9 cellular contexts compared by ENCODE assay signal in genomic region chr7:80078159-80078731, GRCh38. TPM values are rescaled to one million over a fixed set of nuclear protein-coding genes. Genes with fewer than 3 reads are reported as not detected.
DNase-seq lines count a peak whose midpoint lies in the region; ATAC-seq, FAIRE-seq and TF ChIP-seq lines count a peak whose summit lies in the region.
"Had no signal": no experiment of that assay in that cellular context is flagged by ENCODE, and none has a peak within 500 bp of the region (broad histone marks: within the 10 kb centered on the region; RNA-seq: fewer than 3 reads in every experiment).

No MANE protein-coding gene starts in this region.

- H3K4ac ChIP-seq in H1 (replicated peaks; ENCODE audit: insufficient read length, low read depth, low read length) = no peak overlapping the region

- no peak overlapping the region for H2BK20ac ChIP-seq in H1 (ENCODE audit: low read length)

- TF ChIP-seq POLR2A in H1 (IDR thresholded peaks at IDR 0.05; ENCODE audit: control extremely low read depth in 1 of 2, low read depth in 2 of 2, low read length in 2 of 2) = no peak
- no peak for TF ChIP-seq POLR2A in sigmoid colon (IDR thresholded peaks at IDR 0.05)

- H2AK5ac ChIP-seq in H1 (ENCODE audit: low read depth, low read length) = no peak overlapping the region

- no peaks in the 10 kb centered on the region for H3K79me2 ChIP-seq in PC-9 (ENCODE audit: low read depth)
- H3K79me2 ChIP-seq in H1 (ENCODE audit: control insufficient read depth in 1 of 2, insufficient read depth in 2 of 2, low read length in 2 of 2) = no peaks in the 10 kb centered on the region

- no peaks in the 10 kb centered on the region for H3F3A ChIP-seq in PC-9 (ENCODE audit: insufficient read depth, low read depth)

- peak overlapping the region; percentile 49; the same call in 1 of the 2 replicates for H2AFZ ChIP-seq in PC-9
- H2AFZ ChIP-seq in H1 (ENCODE audit: low read length) = peak overlapping the region; percentile 76; the same call in 1 of the 2 replicates

- ATAC-seq in GM19324 (IDR thresholded peaks at IDR 0.05; ENCODE audit: low FRiP score, unreplicated experiment) = no peak

- H3K36me3 ChIP-seq in PC-9 (ENCODE audit: low read depth) (no peaks in the 10 kb centered on the region), H1 (ENCODE audit: control insufficient read depth in 2 of 4, insufficient read depth in 4 of 4, low read length in 3 of 4) (no peaks in the 10 kb centered on the region), sigmoid colon (no peaks in the 10 kb centered on the region)

- H4K5ac ChIP-seq in H1 (ENCODE audit: insufficient read length, low read depth, low read length) = no peak overlapping the region

- CTCF ChIA-PET in PC-9 (lab: Charles Lee) = interaction anchor here (0.6 kb wide), 1 partner anchor 1506 kb away, joined by 6 read pairs; no protein-coding TSS in a partner anchor
- CTCF ChIA-PET in H1 (lab: Charles Lee; ENCODE audit: partially characterized antibody) = interaction anchor here (0.6 to 2.3 kb wide), 6 partner anchors 17 to 125 kb away, joined by 3 to 12 read pairs (median 4); no protein-coding TSS in a partner anchor
- CTCF ChIA-PET in GM10248 (lab: Yijun Ruan, JAX) = interaction anchor here (1.3 kb wide), 1 partner anchor 573 kb away, joined by 3 read pairs; no protein-coding TSS in a partner anchor

- intact Hi-C loops in PC-9 (cut with micrococcal nuclease; ENCODE audit: unreplicated experiment) (no loop called here), sigmoid colon (cut with DNase I) (no loop called here)

- no peak overlapping the region for H3K23ac ChIP-seq in H1 (ENCODE audit: insufficient read length)

- no peak overlapping the region for H3K27ac ChIP-seq in PC-9
- no peak overlapping the region for H3K27ac ChIP-seq in H1 (ENCODE audit: low read depth, low read length)
- H3K27ac ChIP-seq in sigmoid colon = no peak overlapping the region

- no peak overlapping the region for H2BK15ac ChIP-seq in H1 (ENCODE audit: low read length)

- H3K23me2 ChIP-seq in H1 (ENCODE audit: low read depth, low read length) = no peaks in the 10 kb centered on the region

- H3K4me3 ChIP-seq in PC-9 = peak overlapping the region; percentile 22
- H3K4me3 ChIP-seq in H1 (ENCODE audit: extremely low read depth in 1 of 4, insufficient read depth in 2 of 4, low read depth in 3 of 4, low read length in 4 of 4) = no peak overlapping the region
- H3K4me3 ChIP-seq in sigmoid colon = peak overlapping the region in 3 of 4 donors; percentile 4 to 11 (median 7)

- H2BK12ac ChIP-seq in H1 (ENCODE audit: low read depth, low read length) = no peak overlapping the region

- TF ChIP-seq EP300 in H1 (IDR thresholded peaks at IDR 0.05; ENCODE audit: borderline replicate concordance in 1 of 2, low read depth in 2 of 2, low read length in 2 of 2) (no peak), sigmoid colon (IDR thresholded peaks at IDR 0.05) (no peak)

- no peak for TF ChIP-seq RAD21 in H1 (IDR thresholded peaks at IDR 0.05 in 1 of 2, conservative IDR thresholded peaks at IDR 0.05 in 1 of 2; ENCODE audit: low read depth in 2 of 2, low read length in 2 of 2)

- no peaks in the 10 kb centered on the region for H3K27me3 ChIP-seq in PC-9 (ENCODE audit: insufficient read depth, low read depth)
- H3K27me3 ChIP-seq in H1 (replicated peaks in 1 of 4; ENCODE audit: control insufficient read depth in 3 of 4, extremely low read depth in 1 of 4, insufficient read depth in 3 of 4, low read length in 3 of 4) = no peaks in the 10 kb centered on the region
- no peaks in the 10 kb centered on the region for H3K27me3 ChIP-seq in sigmoid colon

- no peaks in the 10 kb centered on the region for H3K9me2 ChIP-seq in PC-9 (ENCODE audit: insufficient read depth)

- H3K9me3 ChIP-seq in PC-9 (ENCODE audit: insufficient read depth, low read depth) (no peaks in the 10 kb centered on the region), H1 (ENCODE audit: insufficient read depth in 2 of 2, low read depth in 1 of 2, low read length in 1 of 2) (no peaks in the 10 kb centered on the region), sigmoid colon (no peaks in the 10 kb centered on the region)

- H4K91ac ChIP-seq in H1 (replicated peaks; ENCODE audit: insufficient read length, low read length) = no peak overlapping the region

- H3K79me1 ChIP-seq in H1 (ENCODE audit: low read depth, low read length) = no peaks in the 10 kb centered on the region

- POLR2A ChIA-PET in PC-9 (lab: Charles Lee; ENCODE audit: unreplicated experiment) (interaction anchor here (0.7 kb wide), 2 partner anchors 9 to 246 kb away, joined by 3 to 4 read pairs; no protein-coding TSS in a partner anchor), H1 (lab: Charles Lee; ENCODE audit: partially characterized antibody) (no interaction called here), GM10248 (lab: Yijun Ruan, JAX) (no interaction called here)

- H2BK120ac ChIP-seq in H1 (replicated peaks; ENCODE audit: low read depth, low read length) = no peak overlapping the region

- H3K4me2 ChIP-seq in PC-9 (peak overlapping the region; percentile 62), H1 (ENCODE audit: insufficient read depth in 1 of 2, low read depth in 2 of 2, low read length in 2 of 2) (no peak overlapping the region)

- BruUV-seq in PC-9 (replicated peaks; lab: Mats Ljungman, UMichigan) = no TSS peak

- no peak overlapping the region for H3K14ac ChIP-seq in H1 (ENCODE audit: insufficient read length)

- TF ChIP-seq CTCF in PC-9 (conservative IDR thresholded peaks at IDR 0.05) (no peak), H1 (IDR thresholded peaks at IDR 0.05; ENCODE audit: control extremely low read depth in 1 of 3, insufficient read depth in 1 of 3, low read depth in 1 of 3, low read length in 3 of 3) (no peak), sigmoid colon (IDR thresholded peaks at IDR 0.05) (no peak), GM10248 (IDR thresholded peaks at IDR 0.05; ENCODE audit: control extremely low read depth, extremely low read depth, low read depth, missing control alignments) (no peak)

- no peaks in the 10 kb centered on the region for H4K20me1 ChIP-seq in PC-9 (ENCODE audit: insufficient read depth)
- H4K20me1 ChIP-seq in H1 (replicated peaks in 1 of 2; ENCODE audit: control insufficient read depth in 1 of 2, insufficient read depth in 2 of 2, low read length in 2 of 2) = no peaks in the 10 kb centered on the region

- H4K8ac ChIP-seq in H1 (ENCODE audit: extremely low read depth, insufficient read depth, low read length) = no peak overlapping the region

- 86% methylated on average over 5 of the region's 5 CpGs; no CpG with 5 or more reads in 1 of the 2 experiments for WGBS in H1 (ENCODE audit: extremely low coverage in 1 of 2, insufficient coverage in 1 of 2, insufficient read length in 1 of 2, insufficient replicate concordance in 2 of 2, low coverage in 1 of 2, low lambda C conversion rate in 2 of 2, missing lambda C conversion rate in 1 of 2), 2 experiments
- WGBS in sigmoid colon, 2 donors = 10 to 20% methylated on average over 5 of the region's 5 CpGs

- no peak overlapping the region for H3K9ac ChIP-seq in H1 (replicated peaks in 1 of 4; ENCODE audit: extremely low read depth in 1 of 4, low read depth in 3 of 4, low read length in 3 of 4)

- no peak for FAIRE-seq in H1 (lab: Jason Lieb, UNC)
- FAIRE-seq: A204.1 had no signal

- no peak overlapping the region for H3K18ac ChIP-seq in H1 (ENCODE audit: extremely low read depth, low read length)

- DNase-seq in DMS79 treated with DMSO at 0.1 percent for 48 hours (lab: John Stamatoyannopoulos, UW) = peak; percentile 23
- DNase-seq in DMS79 (lab: John Stamatoyannopoulos, UW) = no peak
- no peak for DNase-seq in PC-9
- DNase-seq in H1 (ENCODE audit: low read depth in 1 of 2, low spot score in 2 of 2) = no peak
- DNase-seq in sigmoid colon = no peak
- no peak for DNase-seq in GM10248 (ENCODE audit: extremely low spot score)
- DNase-seq in NCI-H82 treated with DMSO at 0.1 percent for 48 hours (lab: John Stamatoyannopoulos, UW; ENCODE audit: unreplicated experiment) = no peak

- no peak overlapping the region for H2BK5ac ChIP-seq in H1 (ENCODE audit: low read depth, low read length)

- 0 out of 2 replicates have a peak, but pooled peaks cover 8% of the 10 kb centered on the region for H3K4me1 ChIP-seq in PC-9 (replicated peaks; ENCODE audit: insufficient read depth)
- H3K4me1 ChIP-seq in H1 (replicated peaks in 1 of 4; ENCODE audit: control insufficient read depth in 3 of 4, insufficient read depth in 4 of 4, low read length in 3 of 4) = no peaks in the 10 kb centered on the region
- no peaks in the 10 kb centered on the region for H3K4me1 ChIP-seq in sigmoid colon

- H3K56ac ChIP-seq in H1 (replicated peaks; ENCODE audit: insufficient read length, low read depth, low read length) = no peak overlapping the region

TF ChIP-seq in H1, 55 proteins besides CTCF, POLR2A, EP300 and RAD21 (continues in another document):
- TF ChIP-seq TEAD4 (IDR thresholded peaks at IDR 0.05; ENCODE audit: low read depth, low read length) = no peak
- no peak for TF ChIP-seq EZH2 (IDR thresholded peaks at IDR 0.05; ENCODE audit: low read depth, low read length, severe bottlenecking)
- TF ChIP-seq KDM1A (IDR thresholded peaks at IDR 0.05; ENCODE audit: borderline replicate concordance, low read length) = no peak
- no peak for TF ChIP-seq SRF (IDR thresholded peaks at IDR 0.05; ENCODE audit: low read depth, low read length)
- no peak for TF ChIP-seq NRF1 (IDR thresholded peaks at IDR 0.05; ENCODE audit: low read depth, low read length)
- TF ChIP-seq, protein P1, sequence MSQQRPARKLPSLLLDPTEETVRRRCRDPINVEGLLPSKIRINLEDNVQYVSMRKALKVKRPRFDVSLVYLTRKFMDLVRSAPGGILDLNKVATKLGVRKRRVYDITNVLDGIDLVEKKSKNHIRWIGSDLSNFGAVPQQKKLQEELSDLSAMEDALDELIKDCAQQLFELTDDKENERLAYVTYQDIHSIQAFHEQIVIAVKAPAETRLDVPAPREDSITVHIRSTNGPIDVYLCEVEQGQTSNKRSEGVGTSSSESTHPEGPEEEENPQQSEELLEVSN (IDR thresholded peaks at IDR 0.05) = no peak
- TF ChIP-seq TBP (IDR thresholded peaks at IDR 0.05; ENCODE audit: low read depth, low read length) = no peak
- no peak for TF ChIP-seq CTBP2 (IDR thresholded peaks at IDR 0.05; ENCODE audit: borderline replicate concordance, insufficient read depth, insufficient read length, low read length)
- no peak for TF ChIP-seq ASH2L (IDR thresholded peaks at IDR 0.05; ENCODE audit: low read length)

RNA-seq across cellular contexts. Expression of gene GNAI1, which starts 56.4 kb away (rescaled TPM):
- total RNA-seq in PC-9 (2021) (16.8 and 25.6 TPM in 2 replicates), sigmoid colon (10 to 100 TPM; 50.9 to 98.9 (median 61.0) TPM)
- total RNA-seq in H1 (2021; fragmentation: NEBNext Ultra II Directional; extraction: Animal tissue kit (Norgen Biotek cat#: 25700)) = 20.0 and 29.5 TPM in 2 replicates
- polyA plus RNA-seq in H1 (2011; rRNA removed) (6.0 and 8.0 TPM in 2 replicates), sigmoid colon (10 to 100 TPM in 2 of 3 donors, 1 to 10 TPM in 1; 8.8 to 15.0 (median 11.7) TPM)
- 11.8 TPM for polyA plus RNA-seq in H1 (2011; cell fraction: cytosol; rRNA removed)
- 4.0 TPM for polyA plus RNA-seq in H1 (2011; cell fraction: nucleus; rRNA removed)
- 14.7 to 32.5 TPM (median 22.2 TPM) in 4 replicates for polyA plus RNA-seq in H1 (2012, experiment 1 of 2)
- polyA plus RNA-seq in H1 (2012, experiment 2 of 2) = 2.0 TPM
- 9.1 TPM for polyA plus RNA-seq in H1 (2013, experiment 1 of 2)
- 9.5 TPM for polyA plus RNA-seq in H1 (2013, experiment 2 of 2)
- 12.9 and 17.8 TPM in 2 replicates for polyA minus RNA-seq in H1 (2011; rRNA and poly(A)+ RNA removed)
- 11.2 TPM for polyA minus RNA-seq in H1 (2011; cell fraction: cytosol; rRNA and poly(A)+ RNA removed)
- polyA minus RNA-seq in H1 (2011; cell fraction: nucleus; rRNA and poly(A)+ RNA removed) = 28.9 TPM

Comparison
In these comparisons a context has a peak if more than half of its experiments do, and no peak if none do; other contexts are left out.
1. H3K4me3 ChIP-seq: peak in PC-9 (single experiment) and sigmoid colon (3 of 4); none in H1 (0 of 4).